ENCODE assay signal across 21 cellular contexts in genomic region chr11:122809861-122810260, GRCh38. TPM values are rescaled to one million over a fixed set of nuclear protein-coding genes. Genes with fewer than 3 reads are reported as not detected.
"Had no signal": no experiment of that assay in that cellular context is flagged by ENCODE, and none has a peak within 500 bp of the region (broad histone marks: within the 10 kb centered on the region; RNA-seq: fewer than 3 reads in every experiment).

No MANE protein-coding gene starts in this region.

- H3K27me3 ChIP-seq: colonic mucosa, esophagus muscularis mucosa, neutrophil, right atrium auricular region had no signal

- H3K4me1 ChIP-seq: colonic mucosa had no signal

- H3K36me3 ChIP-seq: colonic mucosa, esophagus muscularis mucosa, right atrium auricular region, thoracic aorta had no signal

- H3K27ac ChIP-seq: colonic mucosa, esophagus muscularis mucosa, neutrophil, right atrium auricular region, thoracic aorta had no signal

- H3K9me3 ChIP-seq: colonic mucosa, esophagus muscularis mucosa, neutrophil, right atrium auricular region, thoracic aorta had no signal

- H3K4me3 ChIP-seq: colonic mucosa, esophagus muscularis mucosa, right atrium auricular region, smooth muscle cell, thoracic aorta had no signal

- DNase-seq: activated naive CD4-positive, alpha-beta T cell treated with Interleukin-2 at 50 U/mL for 16 hours; central memory CD4-positive, alpha-beta T cell; colonic mucosa; foreskin fibroblast; hippocampal formation; left ventricle myocardium superior; mesenchymal stem cell; natural killer cell; stimulated activated CD4-positive, alpha-beta T cell treated with anti-CD3 and anti-CD28 coated beads, Interleukin-4, amount 100 ng/mL, for 4 hours; stimulated activated naive CD8-positive, alpha-beta T cell treated with anti-CD3 and anti-CD28 coated beads, Interleukin-15, amount 100 ng/mL, for 72 hours; T-helper 1 cell; T1000 had no signal

- ATAC-seq: activated CD4-positive, CD25-positive, alpha-beta regulatory T cell treated with anti-CD3 and anti-CD28 coated beads, Interleukin-2, amount 50 U/mL, for 24 hours; activated T-helper 17 cell treated with anti-CD3 and anti-CD28 coated beads, Interleukin-2, amount 50 U/mL, for 72 hours; left ventricle myocardium superior; natural killer cell; stimulated activated naive CD8-positive, alpha-beta T cell treated with anti-CD3 and anti-CD28 coated beads, Interleukin-15, amount 100 ng/mL, for 72 hours had no signal

- H3K4me2 ChIP-seq: smooth muscle cell had no signal

RNA-seq across cellular contexts. Expression of gene CRTAM, which starts 28.4 kb away (rescaled TPM):
- total RNA-seq: colonic mucosa, kidney epithelial cell, left ventricle myocardium superior, progenitor cell of endocrine pancreas, smooth muscle cell had no signal
- polyA plus RNA-seq: smooth muscle cell had no signal
